In genomic region chr18:12165038-12165768, GRCh38 we compare ENCODE assay signal across 1 cellular context.
A peak's percentile ranks its signal among the peaks of the same experiment; 100 is the strongest.
TF ChIP-seq lines count a peak whose summit lies in the region.

No MANE protein-coding gene starts in this region.

TF ChIP-seq in HEK293, 187 proteins besides CTCF, POLR2A, EP300 and RAD21 (continued from another document):
- TF ChIP-seq ZNF791 (tag by site-specific recombination; IDR thresholded peaks at IDR 0.05) (no peak), ZNF548 (tag by site-specific recombination; IDR thresholded peaks at IDR 0.05) (no peak), ZNF114 (tag by site-specific recombination; IDR thresholded peaks at IDR 0.05) (no peak), ZNF274 (IDR thresholded peaks at IDR 0.05; ENCODE audit: low read length) (no peak), ZNF274 (tag by site-specific recombination; IDR thresholded peaks at IDR 0.05; ENCODE audit: borderline replicate concordance) (no peak), ZNF248 (tag by site-specific recombination; IDR thresholded peaks at IDR 0.05) (peak; percentile 87), PRDM4 (tag by site-specific recombination; IDR thresholded peaks at IDR 0.05) (peak; percentile 59; the same call in 1 of the 2 replicates), GLIS2 (tag by site-specific recombination; IDR thresholded peaks at IDR 0.05) (peak; percentile 19; the same call in 1 of the 2 replicates), ZNF146 (tag by site-specific recombination; IDR thresholded peaks at IDR 0.05) (no peak), ZNF530 (tag by site-specific recombination; IDR thresholded peaks at IDR 0.05; ENCODE audit: low read depth) (no peak), ZNF398 (tag by site-specific recombination; IDR thresholded peaks at IDR 0.05) (peak; percentile 65), YY2 (tag by site-specific recombination; IDR thresholded peaks at IDR 0.05) (0 out of 2 replicates have a peak, but pooled peaks have one; percentile 42), ZBTB6 (tag by site-specific recombination; IDR thresholded peaks at IDR 0.05) (no peak), TRIM28 (IDR thresholded peaks at IDR 0.05; ENCODE audit: borderline replicate concordance, low read length) (peak; percentile 80), ZNF488 (tag by site-specific recombination; IDR thresholded peaks at IDR 0.05) (peak; percentile 75), ZNF629 (tag by site-specific recombination; IDR thresholded peaks at IDR 0.05) (no peak), TCF7L2 (IDR thresholded peaks at IDR 0.05; ENCODE audit: borderline replicate concordance, low read depth, low read length) (peak; percentile 35; the same call in 1 of the 2 replicates), ZNF664 (tag by site-specific recombination; IDR thresholded peaks at IDR 0.05) (no peak), ZNF777 (tag by site-specific recombination; IDR thresholded peaks at IDR 0.05; ENCODE audit: borderline replicate concordance) (no peak), HIC1 (tag by site-specific recombination; IDR thresholded peaks at IDR 0.05) (peak; percentile 82), ZNF324 (tag by site-specific recombination; IDR thresholded peaks at IDR 0.05) (no peak; the same call in 1 of the 2 replicates), ZNF394 (tag by site-specific recombination; IDR thresholded peaks at IDR 0.05; ENCODE audit: borderline replicate concordance) (no peak), ZNF221 (tag by site-specific recombination; IDR thresholded peaks at IDR 0.05; ENCODE audit: borderline replicate concordance) (no peak), ZNF140 (tag by site-specific recombination; IDR thresholded peaks at IDR 0.05) (no peak), ZNF132 (tag by site-specific recombination; IDR thresholded peaks at IDR 0.05; ENCODE audit: borderline replicate concordance) (no peak), ZNF423 (tag by site-specific recombination; IDR thresholded peaks at IDR 0.05) (no peak), ZNF521 (tag by site-specific recombination; IDR thresholded peaks at IDR 0.05) (no peak), ZNF792 (tag by site-specific recombination; IDR thresholded peaks at IDR 0.05) (no peak), ZNF514 (tag by site-specific recombination; IDR thresholded peaks at IDR 0.05) (no peak), ZNF670 (tag by site-specific recombination; IDR thresholded peaks at IDR 0.05; ENCODE audit: low read depth) (no peak), ZNF24 (tag by site-specific recombination; IDR thresholded peaks at IDR 0.05) (no peak), ZNF18 (tag by site-specific recombination; IDR thresholded peaks at IDR 0.05) (peak; percentile 70; the same call in 1 of the 2 replicates), ATF2 (tag by site-specific recombination; IDR thresholded peaks at IDR 0.05; ENCODE audit: low read depth) (peak; percentile 48; the same call in 1 of the 2 replicates), ZNF544 (tag by site-specific recombination; IDR thresholded peaks at IDR 0.05) (no peak), ZBTB1 (tag by site-specific recombination; IDR thresholded peaks at IDR 0.05) (no peak), MEIS1 (CRISPR knock-in tag; IDR thresholded peaks at IDR 0.05; ENCODE audit: borderline replicate concordance) (no peak), ZNF426 (tag by site-specific recombination; IDR thresholded peaks at IDR 0.05) (no peak), SETDB1 (IDR thresholded peaks at IDR 0.05; ENCODE audit: insufficient read length, low read length) (peak; percentile 93), ZXDB (tag by site-specific recombination; IDR thresholded peaks at IDR 0.05) (peak; percentile 55; the same call in 1 of the 2 replicates)
- TF ChIP-seq, protein P1, sequence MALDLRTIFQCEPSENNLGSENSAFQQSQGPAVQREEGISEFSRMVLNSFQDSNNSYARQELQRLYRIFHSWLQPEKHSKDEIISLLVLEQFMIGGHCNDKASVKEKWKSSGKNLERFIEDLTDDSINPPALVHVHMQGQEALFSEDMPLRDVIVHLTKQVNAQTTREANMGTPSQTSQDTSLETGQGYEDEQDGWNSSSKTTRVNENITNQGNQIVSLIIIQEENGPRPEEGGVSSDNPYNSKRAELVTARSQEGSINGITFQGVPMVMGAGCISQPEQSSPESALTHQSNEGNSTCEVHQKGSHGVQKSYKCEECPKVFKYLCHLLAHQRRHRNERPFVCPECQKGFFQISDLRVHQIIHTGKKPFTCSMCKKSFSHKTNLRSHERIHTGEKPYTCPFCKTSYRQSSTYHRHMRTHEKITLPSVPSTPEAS (tag by site-specific recombination; IDR thresholded peaks at IDR 0.05) = no peak
